1 cellular context compared by ENCODE assay signal in genomic region chr2:203240491-203240890, GRCh38.
TF ChIP-seq lines count a peak whose summit lies in the region.

No MANE protein-coding gene starts in this region.

TF ChIP-seq in SK-N-SH treated with all-trans-retinoic acid at 6 μM for 48 hours, 23 proteins besides CTCF, POLR2A, EP300 and RAD21 (continued from another document):
- TF ChIP-seq TCF4 (CRISPR knock-in tag; IDR thresholded peaks at IDR 0.05; ENCODE audit: borderline replicate concordance): no peak
- no peak for TF ChIP-seq ESRRG (CRISPR knock-in tag; IDR thresholded peaks at IDR 0.05)
- TF ChIP-seq CSDC2 (CRISPR knock-in tag; IDR thresholded peaks at IDR 0.05): no peak
- TF ChIP-seq CSRNP3 (CRISPR knock-in tag; IDR thresholded peaks at IDR 0.05): no peak
- no peak for TF ChIP-seq ZNF70 (CRISPR knock-in tag; IDR thresholded peaks at IDR 0.05)
- TF ChIP-seq ISL1 (CRISPR knock-in tag; IDR thresholded peaks at IDR 0.05): no peak
- no peak for TF ChIP-seq ARNTL (CRISPR knock-in tag; IDR thresholded peaks at IDR 0.05; ENCODE audit: borderline replicate concordance, low read depth)
